Comparison of ENCODE assay signal across 17 cellular contexts in the genomic region with DNA sequence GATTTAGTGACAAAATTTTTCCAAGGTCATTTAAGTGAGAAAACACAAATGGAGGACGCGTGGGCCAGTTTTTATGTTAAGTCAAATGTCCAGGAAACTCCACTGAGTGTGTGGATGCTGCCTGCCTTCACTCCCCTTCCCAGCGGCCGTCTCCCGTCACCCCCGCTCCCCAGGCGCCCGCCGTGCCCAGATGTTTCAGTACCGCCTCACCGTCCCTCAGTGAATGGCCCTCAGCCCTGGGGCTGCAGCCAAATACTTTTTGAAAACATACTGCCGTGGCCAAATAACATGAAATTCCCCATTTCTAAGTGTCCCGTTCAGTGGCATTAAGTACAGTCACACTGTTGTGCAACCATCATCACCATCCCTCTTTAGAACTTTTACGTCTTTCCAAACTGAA.
DNase-seq lines count a peak whose midpoint lies in the region; ATAC-seq and TF ChIP-seq lines count a peak whose summit lies in the region.
"Had no signal": no experiment of that assay in that cellular context is flagged by ENCODE, and none has a peak within 500 bp of the region (broad histone marks: within the 10 kb centered on the region; RNA-seq: fewer than 3 reads in every experiment).

No MANE protein-coding gene starts in this region.

- 75 to 83% methylated on average over 14 of the region's 14 CpGs for WGBS in lung, 2 donors
- 77 to 85% methylated on average over 14 of the region's 14 CpGs for WGBS in upper lobe of left lung, 2 donors

- no peaks in the 10 kb centered on the region for H3K9me3 ChIP-seq in lung (ENCODE audit: control insufficient read depth in 2 of 2, insufficient read depth in 1 of 2, low read length in 1 of 2)
- peaks cover 0 to 2% (median 0%) of the 10 kb centered on the region in 4 donors for H3K9me3 ChIP-seq in upper lobe of left lung
- H3K9me3 ChIP-seq: A549 had no signal

- H3K4me3 ChIP-seq in lung (no peak overlapping the region), upper lobe of left lung (no peak overlapping the region)
- H3K4me3 ChIP-seq: A549, GM23338 had no signal

- no peaks in the 10 kb centered on the region for H3K4me1 ChIP-seq in lung (ENCODE audit: control insufficient read depth in 2 of 2, insufficient read depth in 2 of 2, low read length in 2 of 2)
- no peaks in the 10 kb centered on the region for H3K4me1 ChIP-seq in upper lobe of left lung
- H3K4me1 ChIP-seq: A549 had no signal

- ATAC-seq in left lobe of liver = no peak
- no peak for ATAC-seq in lung (ENCODE audit: insufficient read depth, low FRiP score)
- no peak for ATAC-seq in upper lobe of left lung (ENCODE audit: low FRiP score in 2 of 2)
- no peak for ATAC-seq in HG02840 (IDR thresholded peaks at IDR 0.05; ENCODE audit: low FRiP score, unreplicated experiment)
- no peak for ATAC-seq in stimulated activated naive CD8-positive, alpha-beta T cell treated with anti-CD3 and anti-CD28 coated beads, Interleukin-15, Interleukin-2, amounts not matched to agents 100 U/mL and 50 U/mL, for 24 hours
- ATAC-seq: A549, GM23338 had no signal

- H3K4me3 Mint-ChIP-seq in HFFc6 = no peak overlapping the region
- H3K4me3 Mint-ChIP-seq: CD14-positive monocyte; CD4-positive, alpha-beta memory T cell; GM23338 had no signal

- H3K36me3 ChIP-seq in lung (ENCODE audit: control insufficient read depth in 2 of 2, insufficient read depth in 2 of 2, low read length in 2 of 2) (peaks cover 14 to 25% of the 10 kb centered on the region in 2 donors), upper lobe of left lung (peaks cover 0 to 66% (median 21%) of the 10 kb centered on the region in 4 donors)

- TF ChIP-seq CTCF in HFFc6 (IDR thresholded peaks at IDR 0.05) (no peak), lung (IDR thresholded peaks at IDR 0.05; ENCODE audit: control extremely low read depth, extremely low read depth) (no peak), upper lobe of left lung (IDR thresholded peaks at IDR 0.05) (no peak)

- TF ChIP-seq EP300 in upper lobe of left lung (IDR thresholded peaks at IDR 0.05) = no peak

- H3K27ac Mint-ChIP-seq in HFFc6 = peak overlapping the region; percentile 34; the same call in 1 of the 2 replicates
- H3K27ac Mint-ChIP-seq: CD14-positive monocyte; CD4-positive, alpha-beta memory T cell; GM23338 had no signal

- H3K27me3 ChIP-seq in lung (ENCODE audit: control insufficient read depth, insufficient read depth) = no peaks in the 10 kb centered on the region
- H3K27me3 ChIP-seq in upper lobe of left lung = no peaks in the 10 kb centered on the region

- DNase-seq in HFFc6 (no peak), left lobe of liver (ENCODE audit: low spot score) (peak; percentile 27), lung (ENCODE audit: low spot score) (peak; percentile 28), upper lobe of left lung (peak; percentile 36 to 49), DMS79 treated with DMSO at 0.1 percent for 48 hours (lab: John Stamatoyannopoulos, UW) (no peak)
- no peak for DNase-seq in stimulated activated naive CD8-positive, alpha-beta T cell treated with anti-CD3 and anti-CD28 coated beads, Interleukin-15, Interleukin-2, amounts not matched to agents 100 U/mL and 50 U/mL, for 24 hours
- DNase-seq: AML-193; CD4-positive, alpha-beta memory T cell; DMS153; DMS79; GF-D8; HCEC 1CT had no signal

- H3K9me3 Mint-ChIP-seq in HFFc6 = peaks cover 5% of the 10 kb centered on the region

- TF ChIP-seq POLR2A in upper lobe of left lung (IDR thresholded peaks at IDR 0.05) = no peak

- H3K27ac ChIP-seq in lung (ENCODE audit: low read depth in 1 of 2, low read length in 1 of 2) = no peak overlapping the region
- no peak overlapping the region for H3K27ac ChIP-seq in upper lobe of left lung
- H3K27ac ChIP-seq: 22Rv1, A549 had no signal

- no peaks in the 10 kb centered on the region for H3K4me1 Mint-ChIP-seq in HFFc6 (ENCODE audit: low read depth)
- H3K4me1 Mint-ChIP-seq: CD14-positive monocyte; CD4-positive, alpha-beta memory T cell; GM23338 had no signal

- peaks cover 71% of the 10 kb centered on the region for H3K36me3 Mint-ChIP-seq in HFFc6 (ENCODE audit: low read depth)
- H3K36me3 Mint-ChIP-seq: CD14-positive monocyte; CD4-positive, alpha-beta memory T cell had no signal

- H3K27me3 Mint-ChIP-seq in HFFc6 (ENCODE audit: insufficient read depth) = peaks cover 10% of the 10 kb centered on the region
- H3K27me3 Mint-ChIP-seq: CD4-positive, alpha-beta memory T cell had no signal

Comparison
In these comparisons a context has a peak if more than half of its experiments do, and no peak if none do; other contexts are left out.
1. DNase-seq: peak in left lobe of liver (single experiment), lung (single experiment) and upper lobe of left lung (2 of 2); none in HFFc6 (single experiment), DMS79 treated with DMSO at 0.1 percent for 48 hours (single experiment) and stimulated activated naive CD8-positive, alpha-beta T cell treated with anti-CD3 and anti-CD28 coated beads, Interleukin-15, Interleukin-2, amounts not matched to agents 100 U/mL and 50 U/mL, for 24 hours (single experiment).